In genomic region chr7:43589133-43589478, GRCh38 we compare ENCODE assay signal across 19 cellular contexts. TPM values are rescaled to one million over a fixed set of nuclear protein-coding genes. Genes with fewer than 3 reads are reported as not detected.
A peak's percentile ranks its signal among the peaks of the same experiment; 100 is the strongest.
DNase-seq lines count a peak whose midpoint lies in the region; ATAC-seq lines count a peak whose summit lies in the region.
"Had no signal": no experiment of that assay in that cellular context is flagged by ENCODE, and none has a peak within 500 bp of the region (broad histone marks: within the 10 kb centered on the region; RNA-seq: fewer than 3 reads in every experiment).

No MANE protein-coding gene starts in this region.

- DNase-seq in stimulated activated naive CD8-positive, alpha-beta T cell treated with anti-CD3 and anti-CD28 coated beads, Interleukin-15, Interleukin-2, amounts not matched to agents 100 U/mL and 50 U/mL, for 24 hours: no peak
- no peak for DNase-seq in T-helper 17 cell
- no peak for DNase-seq in left colon
- no peak for DNase-seq in mesenteric fat pad (ENCODE audit: low spot score)
- no peak for DNase-seq in NCI-H510A (lab: John Stamatoyannopoulos, UW)
- DNase-seq in activated naive CD4-positive, alpha-beta T cell treated with anti-CD3 and anti-CD28 coated beads, Interleukin-2, amount 50 U/mL, for 72 hours (ENCODE audit: low spot score in 2 of 2): no peak
- DNase-seq: activated CD4-positive, CD25-positive, alpha-beta regulatory T cell treated with anti-CD3 and anti-CD28 coated beads, Interleukin-2, amount 50 U/mL, for 72 hours; amygdala; Calu3; central memory CD4-positive, alpha-beta T cell; islet precursor cell; midbrain; MV-4-11; occipital lobe; right cardiac atrium; T1000 had no signal

- peak overlapping the region; percentile 11 for H3K4me3 Mint-ChIP-seq in stimulated activated naive CD8-positive, alpha-beta T cell treated with anti-CD3 and anti-CD28 coated beads, Interleukin-15, Interleukin-2, amounts not matched to agents 100 ng/mL and 50 ng/mL, for 24 hours
- peak overlapping the region; percentile 79 for H3K4me3 Mint-ChIP-seq in T-helper 17 cell

- peaks cover 81% of the 10 kb centered on the region for H3K4me1 Mint-ChIP-seq in stimulated activated naive CD8-positive, alpha-beta T cell treated with anti-CD3 and anti-CD28 coated beads, Interleukin-15, Interleukin-2, amounts not matched to agents 100 ng/mL and 50 ng/mL, for 24 hours (ENCODE audit: low read depth)
- peaks cover 61% of the 10 kb centered on the region for H3K4me1 Mint-ChIP-seq in T-helper 17 cell

- H3K9me3 Mint-ChIP-seq in stimulated activated naive CD8-positive, alpha-beta T cell treated with anti-CD3 and anti-CD28 coated beads, Interleukin-15, Interleukin-2, amounts not matched to agents 100 ng/mL and 50 ng/mL, for 24 hours: no peaks in the 10 kb centered on the region
- no peaks in the 10 kb centered on the region for H3K9me3 Mint-ChIP-seq in activated naive CD4-positive, alpha-beta T cell treated with anti-CD3 and anti-CD28 coated beads, Interleukin-2, amount 50 U/mL, for 72 hours

- no peak for ATAC-seq in stimulated activated naive CD8-positive, alpha-beta T cell treated with anti-CD3 and anti-CD28 coated beads, Interleukin-15, Interleukin-2, amounts not matched to agents 100 U/mL and 50 U/mL, for 24 hours
- ATAC-seq in T-helper 17 cell: no peak
- peak; percentile 67 for ATAC-seq in left colon
- no peak for ATAC-seq in GM21381 (IDR thresholded peaks at IDR 0.05; ENCODE audit: unreplicated experiment)
- ATAC-seq in activated naive CD4-positive, alpha-beta T cell treated with anti-CD3 and anti-CD28 coated beads, Interleukin-2, amount 50 U/mL, for 72 hours: no peak
- ATAC-seq: right cardiac atrium had no signal

- no peaks in the 10 kb centered on the region for H3K27me3 Mint-ChIP-seq in stimulated activated naive CD8-positive, alpha-beta T cell treated with anti-CD3 and anti-CD28 coated beads, Interleukin-15, Interleukin-2, amounts not matched to agents 100 ng/mL and 50 ng/mL, for 24 hours
- no peaks in the 10 kb centered on the region for H3K27me3 Mint-ChIP-seq in T-helper 17 cell

- H3K9me3 ChIP-seq in T-helper 17 cell (ENCODE audit: control insufficient read depth, low read length, poor library complexity, severe bottlenecking): no peaks in the 10 kb centered on the region
- H3K9me3 ChIP-seq: suprapubic skin had no signal

- peak overlapping the region; percentile 49 for H3K27ac Mint-ChIP-seq in stimulated activated naive CD8-positive, alpha-beta T cell treated with anti-CD3 and anti-CD28 coated beads, Interleukin-15, Interleukin-2, amounts not matched to agents 100 ng/mL and 50 ng/mL, for 24 hours
- H3K27ac Mint-ChIP-seq in T-helper 17 cell: peak overlapping the region; percentile 98
- H3K27ac Mint-ChIP-seq in activated naive CD4-positive, alpha-beta T cell treated with anti-CD3 and anti-CD28 coated beads, Interleukin-2, amount 50 U/mL, for 72 hours: no peak overlapping the region

- peaks cover 4% of the 10 kb centered on the region for H3K36me3 Mint-ChIP-seq in stimulated activated naive CD8-positive, alpha-beta T cell treated with anti-CD3 and anti-CD28 coated beads, Interleukin-15, Interleukin-2, amounts not matched to agents 100 ng/mL and 50 ng/mL, for 24 hours (ENCODE audit: low read depth)
- H3K36me3 Mint-ChIP-seq in T-helper 17 cell (ENCODE audit: low read depth): peaks cover 5% of the 10 kb centered on the region
- H3K36me3 Mint-ChIP-seq in activated naive CD4-positive, alpha-beta T cell treated with anti-CD3 and anti-CD28 coated beads, Interleukin-2, amount 50 U/mL, for 72 hours: peaks cover 4 to 10% of the 10 kb centered on the region in 2 donors

- intact Hi-C loops in left colon (cut with DNase I, micrococcal nuclease): no loop called here

RNA-seq across cellular contexts. Expression of gene STK17A, which starts 6.2 kb away (rescaled TPM):
- 100 to 1,000 TPM; 107 to 124 TPM for total RNA-seq in T-helper 17 cell
- 10 to 100 TPM; 16.7 to 28.1 TPM for total RNA-seq in left colon
- 29.4 TPM for total RNA-seq in mesenteric fat pad
- total RNA-seq in activated naive CD4-positive, alpha-beta T cell treated with anti-CD3 and anti-CD28 coated beads, Interleukin-2, amount 50 U/mL, for 72 hours: 10 to 100 TPM; 52.0 to 71.9 TPM

Comparison
In these comparisons a context has a peak if more than half of its experiments do, and no peak if none do; other contexts are left out.
1. H3K27ac Mint-ChIP-seq: peak in stimulated activated naive CD8-positive, alpha-beta T cell treated with anti-CD3 and anti-CD28 coated beads, Interleukin-15, Interleukin-2, amounts not matched to agents 100 ng/mL and 50 ng/mL, for 24 hours (single experiment) and T-helper 17 cell (single experiment); none in activated naive CD4-positive, alpha-beta T cell treated with anti-CD3 and anti-CD28 coated beads, Interleukin-2, amount 50 U/mL, for 72 hours (0 of 2).